ENCODE assay signal across 29 cellular contexts in genomic region chr20:62012631-62013030, GRCh38.
"Had no signal": no experiment of that assay in that cellular context is flagged by ENCODE, and none has a peak within 500 bp of the region (broad histone marks: within the 10 kb centered on the region; RNA-seq: fewer than 3 reads in every experiment).

No MANE protein-coding gene starts in this region.

- H3K36me3 ChIP-seq: ovary, uterus had no signal

- DNase-seq: naive thymus-derived CD8-positive, alpha-beta T cell; nephron progenitor cell; occipital lobe; ovary; psoas muscle; right cardiac atrium; right lobe of liver; sigmoid colon; small intestine; stimulated activated CD4-positive, alpha-beta T cell treated with anti-CD3 and anti-CD28 coated beads, Interleukin-15, amount 100 ng/mL, for 24 hours; stimulated activated CD4-positive, alpha-beta T cell treated with anti-CD3 and anti-CD28 coated beads, Interleukin-2, amount 100 ng/mL, for 24 hours; stimulated activated CD4-positive, alpha-beta T cell treated with anti-CD3 and anti-CD28 coated beads, Interleukin-2, amount 100 ng/mL, for 48 hours; stimulated activated CD4-positive, alpha-beta T cell treated with anti-CD3 and anti-CD28 coated beads, Interleukin-4, amount 100 ng/mL, for 24 hours; stimulated activated naive B cell treated with anti-CD40 and anti-IgM and Interleukin-4, amounts not matched to agents 10 μg/mL and 1 μg/mL and 100 μg/mL, for 72 hours; stimulated activated naive CD8-positive, alpha-beta T cell treated with anti-CD3 and anti-CD28 coated beads, Interleukin-15, amount 100 ng/mL, for 72 hours; stimulated activated naive CD8-positive, alpha-beta T cell treated with anti-CD3 and anti-CD28 coated beads, Interleukin-15, Interleukin-2, amounts not matched to agents 100 U/mL and 50 U/mL, for 24 hours; substantia nigra; testis; tibial artery; transverse colon; upper lobe of right lung; uterus had no signal

- H3K9me3 Mint-ChIP-seq: naive thymus-derived CD8-positive, alpha-beta T cell; natural killer cell treated with Interleukin-12 subunit alpha and Interleukin-12 subunit beta and Interleukin-15 and Interleukin-18, amount 100 ng/mL, for 72 hours; nephron progenitor cell; neural crest cell; stimulated activated effector memory CD8-positive, alpha-beta T cell treated with anti-CD3 and anti-CD28 coated beads, Interleukin-12 subunit alpha, Interleukin-12 subunit beta, amount 100 ng/mL, for 72 hours; stimulated activated naive B cell treated with anti-CD40 and anti-IgM and Interleukin-4, amounts not matched to agents 10 μg/mL and 1 μg/mL and 100 μg/mL, for 72 hours; stimulated activated naive CD8-positive, alpha-beta T cell treated with anti-CD3 and anti-CD28 coated beads, Interleukin-15, amount 100 ng/mL, for 72 hours; type B pancreatic cell had no signal

- H3K27me3 ChIP-seq: ovary, right lobe of liver, sigmoid colon, suprapubic skin, testis, tibial artery, transverse colon, upper lobe of right lung, uterus had no signal

- H3K27ac ChIP-seq: ovary, parathyroid adenoma, psoas muscle, right lobe of liver, sigmoid colon, suprapubic skin, testis, tibial artery, transverse colon, upper lobe of right lung, uterus had no signal

- H3K4me3 ChIP-seq: ovary, psoas muscle, right lobe of liver, sigmoid colon, suprapubic skin, testis, tibial artery, transverse colon, upper lobe of right lung, uterus had no signal

- H3K4me1 Mint-ChIP-seq: neural crest cell had no signal

- H3K27ac Mint-ChIP-seq: natural killer cell treated with Interleukin-12 subunit alpha and Interleukin-12 subunit beta and Interleukin-15 and Interleukin-18, amount 100 ng/mL, for 72 hours; nephron progenitor cell; stimulated activated effector memory CD8-positive, alpha-beta T cell treated with anti-CD3 and anti-CD28 coated beads, Interleukin-12 subunit alpha, Interleukin-12 subunit beta, amount 100 ng/mL, for 72 hours; stimulated activated naive B cell treated with anti-CD40 and anti-IgM and Interleukin-4, amounts not matched to agents 10 μg/mL and 1 μg/mL and 100 μg/mL, for 72 hours; type B pancreatic cell had no signal

- H3K9me3 ChIP-seq: ovary, psoas muscle, right lobe of liver, sigmoid colon, suprapubic skin, testis, tibial artery, transverse colon, upper lobe of right lung, uterus had no signal

- H3K4me1 ChIP-seq: parathyroid adenoma, upper lobe of right lung had no signal

- H3K27me3 Mint-ChIP-seq: naive thymus-derived CD8-positive, alpha-beta T cell; natural killer cell treated with Interleukin-12 subunit alpha and Interleukin-12 subunit beta and Interleukin-15 and Interleukin-18, amount 100 ng/mL, for 72 hours; progenitor cell of endocrine pancreas; stimulated activated naive B cell treated with anti-CD40 and anti-IgM and Interleukin-4, amounts not matched to agents 10 μg/mL and 1 μg/mL and 100 μg/mL, for 72 hours; stimulated activated naive CD8-positive, alpha-beta T cell treated with anti-CD3 and anti-CD28 coated beads, Interleukin-15, amount 100 ng/mL, for 72 hours; type B pancreatic cell had no signal

- H3K4me3 Mint-ChIP-seq: naive thymus-derived CD8-positive, alpha-beta T cell; natural killer cell treated with Interleukin-12 subunit alpha and Interleukin-12 subunit beta and Interleukin-15 and Interleukin-18, amount 100 ng/mL, for 72 hours; nephron progenitor cell; neural crest cell; stimulated activated effector memory CD8-positive, alpha-beta T cell treated with anti-CD3 and anti-CD28 coated beads, Interleukin-12 subunit alpha, Interleukin-12 subunit beta, amount 100 ng/mL, for 72 hours; stimulated activated naive B cell treated with anti-CD40 and anti-IgM and Interleukin-4, amounts not matched to agents 10 μg/mL and 1 μg/mL and 100 μg/mL, for 72 hours; stimulated activated naive CD8-positive, alpha-beta T cell treated with anti-CD3 and anti-CD28 coated beads, Interleukin-15, amount 100 ng/mL, for 72 hours; type B pancreatic cell had no signal

- ATAC-seq: naive thymus-derived CD8-positive, alpha-beta T cell; natural killer cell treated with Interleukin-12 subunit alpha and Interleukin-12 subunit beta and Interleukin-15 and Interleukin-18, amount 100 ng/mL, for 72 hours; psoas muscle; right cardiac atrium; stimulated activated effector memory CD8-positive, alpha-beta T cell treated with anti-CD3 and anti-CD28 coated beads, Interleukin-12 subunit alpha, Interleukin-12 subunit beta, amount 100 ng/mL, for 72 hours; stimulated activated naive B cell treated with anti-CD40 and anti-IgM and Interleukin-4, amounts not matched to agents 10 μg/mL and 1 μg/mL and 100 μg/mL, for 72 hours; stimulated activated naive CD8-positive, alpha-beta T cell treated with anti-CD3 and anti-CD28 coated beads, Interleukin-15, amount 100 ng/mL, for 72 hours; stimulated activated naive CD8-positive, alpha-beta T cell treated with anti-CD3 and anti-CD28 coated beads, Interleukin-15, Interleukin-2, amounts not matched to agents 100 U/mL and 50 U/mL, for 24 hours; upper lobe of right lung had no signal
